ENCODE assay signal across 25 cellular contexts in the genomic region with DNA sequence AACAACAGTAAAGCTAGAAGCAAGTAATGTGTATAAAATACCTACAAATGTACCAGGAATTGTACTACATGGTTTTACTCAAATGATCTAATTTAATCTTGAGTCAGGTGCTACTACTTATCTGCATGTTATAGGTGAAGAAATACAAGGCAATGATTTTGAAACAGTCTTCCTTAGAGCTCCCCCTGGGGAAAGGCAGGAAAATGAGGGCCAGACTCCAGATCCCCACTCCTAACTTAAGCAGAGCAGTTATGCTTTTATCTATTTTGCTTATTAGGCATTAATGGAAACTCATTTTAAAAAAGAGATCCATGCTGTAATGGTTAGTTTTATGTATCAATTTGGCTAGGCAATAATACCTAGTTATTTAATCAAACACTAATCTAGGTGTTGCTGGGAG.
DNase-seq lines count a peak whose midpoint lies in the region; ATAC-seq and TF ChIP-seq lines count a peak whose summit lies in the region.
"Had no signal": no experiment of that assay in that cellular context is flagged by ENCODE, and none has a peak within 500 bp of the region (broad histone marks: within the 10 kb centered on the region; RNA-seq: fewer than 3 reads in every experiment).

No MANE protein-coding gene starts in this region.

- no peaks in the 10 kb centered on the region for H3K36me3 ChIP-seq in lower lobe of right lung
- H3K36me3 ChIP-seq: BLaER1 treated with 17β-estradiol and CSF1 and Interleukin-3, amounts not matched to agents 10 nM and 100 nM had no signal

- intact Hi-C loops in lower lobe of right lung (cut with DNase I): no loop called here

- no peaks in the 10 kb centered on the region for H3K27me3 ChIP-seq in lower lobe of right lung (ENCODE audit: low read depth)
- H3K27me3 ChIP-seq: BLaER1 treated with 17β-estradiol and CSF1 and Interleukin-3, amounts not matched to agents 10 nM and 100 nM had no signal

- H3K27me3 Mint-ChIP-seq in activated naive CD8-positive, alpha-beta T cell treated with anti-CD3 and anti-CD28 coated beads for 36 hours: peaks cover 10% of the 10 kb centered on the region
- no peaks in the 10 kb centered on the region for H3K27me3 Mint-ChIP-seq in stimulated activated naive CD8-positive, alpha-beta T cell treated with anti-CD3 and anti-CD28 coated beads, Interleukin-15, amount 100 ng/mL, for 72 hours

- H3K4me3 ChIP-seq in lower lobe of right lung: no peak overlapping the region
- H3K4me3 ChIP-seq: BLaER1 treated with 17β-estradiol and CSF1 and Interleukin-3, amounts not matched to agents 10 nM and 100 nM had no signal

- H3K4me1 ChIP-seq in lower lobe of right lung: peaks cover 4% of the 10 kb centered on the region
- H3K4me1 ChIP-seq: BLaER1 treated with 17β-estradiol and CSF1 and Interleukin-3, amounts not matched to agents 10 nM and 100 nM; parathyroid adenoma had no signal

- no peaks in the 10 kb centered on the region for H3K9me3 ChIP-seq in lower lobe of right lung
- H3K9me3 ChIP-seq: BLaER1 treated with 17β-estradiol and CSF1 and Interleukin-3, amounts not matched to agents 10 nM and 100 nM had no signal

- no peaks in the 10 kb centered on the region for H3K9me3 Mint-ChIP-seq in activated naive CD8-positive, alpha-beta T cell treated with anti-CD3 and anti-CD28 coated beads for 36 hours
- H3K9me3 Mint-ChIP-seq in stimulated activated naive CD8-positive, alpha-beta T cell treated with anti-CD3 and anti-CD28 coated beads, Interleukin-15, amount 100 ng/mL, for 72 hours: no peaks in the 10 kb centered on the region
- H3K9me3 Mint-ChIP-seq: activated CD4-positive, alpha-beta T cell treated with anti-CD3 and anti-CD28 coated beads, Interleukin-2, amount 10 ng/mL, durations not matched to agents 7 days and 5 days; stimulated activated naive CD8-positive, alpha-beta T cell treated with anti-CD3 and anti-CD28 coated beads, Interleukin-15, Interleukin-2, amounts not matched to agents 100 ng/mL and 50 ng/mL, for 24 hours had no signal

- H3K4me1 Mint-ChIP-seq in activated naive CD8-positive, alpha-beta T cell treated with anti-CD3 and anti-CD28 coated beads for 36 hours: no peaks in the 10 kb centered on the region
- H3K4me1 Mint-ChIP-seq in stimulated activated naive CD8-positive, alpha-beta T cell treated with anti-CD3 and anti-CD28 coated beads, Interleukin-15, amount 100 ng/mL, for 72 hours: no peaks in the 10 kb centered on the region
- H3K4me1 Mint-ChIP-seq: activated CD4-positive, alpha-beta T cell treated with anti-CD3 and anti-CD28 coated beads, Interleukin-2, amount 10 ng/mL, durations not matched to agents 7 days and 5 days; naive B cell had no signal

- no peak overlapping the region for H3K27ac ChIP-seq in lower lobe of right lung
- H3K27ac ChIP-seq: BLaER1 treated with 17β-estradiol and CSF1 and Interleukin-3, amounts not matched to agents 10 nM and 100 nM; parathyroid adenoma had no signal

- DNase-seq in ELR (ENCODE audit: low read depth) (peak; percentile 13), dermis blood vessel endothelial cell (peak; percentile 7), lower lobe of right lung (no peak)
- DNase-seq in activated naive CD8-positive, alpha-beta T cell treated with anti-CD3 and anti-CD28 coated beads for 36 hours: no peak
- DNase-seq in stimulated activated naive CD8-positive, alpha-beta T cell treated with anti-CD3 and anti-CD28 coated beads, Interleukin-15, amount 100 ng/mL, for 72 hours: no peak
- DNase-seq in activated effector memory CD4-positive, alpha-beta T cell treated with Interleukin-2 at 50 U/mL for 16 hours: no peak
- DNase-seq: activated CD4-positive, alpha-beta T cell treated with anti-CD3 and anti-CD28 coated beads, Interleukin-2, amount 10 ng/mL, durations not matched to agents 7 days and 5 days; activated CD8-positive, alpha-beta memory T cell treated with anti-CD3 and anti-CD28 coated beads, Interleukin-2, amount 50 U/mL, for 48 hours; activated gamma-delta T cell; amniotic stem cell; cerebellar nuclear complex; effector memory CD4-positive, alpha-beta T cell; GF-D8; H9; head of caudate nucleus; MV-4-11; naive B cell; NCI-H2029 treated with DMSO at 0.1 percent for 48 hours; NCI-H446 treated with DMSO at 0.1 percent for 48 hours; NK-92 treated with Interleukin-12 subunit alpha and Interleukin-12 subunit beta, amount 100 ng/mL, for 24 hours had no signal

- H3K27ac Mint-ChIP-seq in activated naive CD8-positive, alpha-beta T cell treated with anti-CD3 and anti-CD28 coated beads for 36 hours: no peak overlapping the region
- H3K27ac Mint-ChIP-seq in stimulated activated naive CD8-positive, alpha-beta T cell treated with anti-CD3 and anti-CD28 coated beads, Interleukin-15, amount 100 ng/mL, for 72 hours: no peak overlapping the region
- H3K27ac Mint-ChIP-seq: activated CD4-positive, alpha-beta T cell treated with anti-CD3 and anti-CD28 coated beads, Interleukin-2, amount 10 ng/mL, durations not matched to agents 7 days and 5 days; H9; naive B cell; stimulated activated naive CD8-positive, alpha-beta T cell treated with anti-CD3 and anti-CD28 coated beads, Interleukin-15, Interleukin-2, amounts not matched to agents 100 ng/mL and 50 ng/mL, for 24 hours had no signal

- no peak overlapping the region for H3K4me3 Mint-ChIP-seq in activated naive CD8-positive, alpha-beta T cell treated with anti-CD3 and anti-CD28 coated beads for 36 hours
- no peak overlapping the region for H3K4me3 Mint-ChIP-seq in stimulated activated naive CD8-positive, alpha-beta T cell treated with anti-CD3 and anti-CD28 coated beads, Interleukin-15, amount 100 ng/mL, for 72 hours
- H3K4me3 Mint-ChIP-seq: activated CD4-positive, alpha-beta T cell treated with anti-CD3 and anti-CD28 coated beads, Interleukin-2, amount 10 ng/mL, durations not matched to agents 7 days and 5 days; H9; naive B cell; stimulated activated naive CD8-positive, alpha-beta T cell treated with anti-CD3 and anti-CD28 coated beads, Interleukin-15, Interleukin-2, amounts not matched to agents 100 ng/mL and 50 ng/mL, for 24 hours had no signal

- peak; percentile 51 for TF ChIP-seq CTCF in LNCAP (IDR thresholded peaks at IDR 0.05)
- TF ChIP-seq CTCF in lower lobe of right lung (IDR thresholded peaks at IDR 0.05): peak; percentile 30

- no peaks in the 10 kb centered on the region for H3K36me3 Mint-ChIP-seq in activated naive CD8-positive, alpha-beta T cell treated with anti-CD3 and anti-CD28 coated beads for 36 hours
- H3K36me3 Mint-ChIP-seq: naive B cell had no signal

- ATAC-seq in lower lobe of right lung: peak; percentile 48 to 57
- no peak for ATAC-seq in activated CD4-positive, CD25-positive, alpha-beta regulatory T cell treated with anti-CD3 and anti-CD28 coated beads, Interleukin-2, amount 50 U/mL, for 24 hours
- ATAC-seq in stimulated activated naive CD8-positive, alpha-beta T cell treated with anti-CD3 and anti-CD28 coated beads, Interleukin-15, amount 100 ng/mL, for 72 hours: no peak

Comparison
In these comparisons a context has a peak if more than half of its experiments do, and no peak if none do; other contexts are left out.
1. DNase-seq: peak in ELR (single experiment) and dermis blood vessel endothelial cell (single experiment); none in lower lobe of right lung (single experiment), activated naive CD8-positive, alpha-beta T cell treated with anti-CD3 and anti-CD28 coated beads for 36 hours (single experiment), stimulated activated naive CD8-positive, alpha-beta T cell treated with anti-CD3 and anti-CD28 coated beads, Interleukin-15, amount 100 ng/mL, for 72 hours (0 of 2) and activated effector memory CD4-positive, alpha-beta T cell treated with Interleukin-2 at 50 U/mL for 16 hours (single experiment).
2. ATAC-seq: peak in lower lobe of right lung (2 of 2); none in activated CD4-positive, CD25-positive, alpha-beta regulatory T cell treated with anti-CD3 and anti-CD28 coated beads, Interleukin-2, amount 50 U/mL, for 24 hours (0 of 2) and stimulated activated naive CD8-positive, alpha-beta T cell treated with anti-CD3 and anti-CD28 coated beads, Interleukin-15, amount 100 ng/mL, for 72 hours (single experiment).